In genomic region chr4:92519727-92520126, GRCh38 we compare ENCODE assay signal across 24 cellular contexts.
"Had no signal": no experiment of that assay in that cellular context is flagged by ENCODE, and none has a peak within 500 bp of the region (broad histone marks: within the 10 kb centered on the region; RNA-seq: fewer than 3 reads in every experiment).

No MANE protein-coding gene starts in this region.

- H3K9ac ChIP-seq: neural progenitor cell, parathyroid adenoma had no signal

- H3K79me2 ChIP-seq: parathyroid adenoma had no signal

- H3K27ac ChIP-seq: left lung, neural progenitor cell, parathyroid adenoma, right lobe of liver, suprapubic skin, transverse colon, upper lobe of right lung, uterus had no signal

- H3K4me3 ChIP-seq: left lung, neural progenitor cell, right lobe of liver, smooth muscle cell, suprapubic skin, transverse colon, upper lobe of right lung, uterus had no signal

- H3K4me1 ChIP-seq: left lung, parathyroid adenoma, right lobe of liver, suprapubic skin, transverse colon, upper lobe of right lung, uterus had no signal

- H3K27ac Mint-ChIP-seq: effector memory CD8-positive, alpha-beta T cell; naive thymus-derived CD4-positive, alpha-beta T cell; nephron; neural progenitor cell; progenitor cell of endocrine pancreas; stimulated activated naive CD8-positive, alpha-beta T cell treated with anti-CD3 and anti-CD28 coated beads, Interleukin-15, amount 100 ng/mL, for 72 hours had no signal

- H3K9me3 ChIP-seq: left lung, right lobe of liver, suprapubic skin, transverse colon, upper lobe of right lung, uterus had no signal

- H3K36me3 Mint-ChIP-seq: naive thymus-derived CD4-positive, alpha-beta T cell; neural progenitor cell had no signal

- DNase-seq: cortex of kidney; effector memory CD8-positive, alpha-beta T cell; hypothalamus; kidney; left lung; mesenchymal stem cell; midbrain; naive thymus-derived CD4-positive, alpha-beta T cell; right lobe of liver; stimulated activated CD4-positive, alpha-beta T cell treated with anti-CD3 and anti-CD28 coated beads, Interleukin-12 subunit alpha, Interleukin-12 subunit beta, amount 100 ng/mL, for 4 hours; stimulated activated CD4-positive, alpha-beta T cell treated with anti-CD3 and anti-CD28 coated beads, Interleukin-1b, Interleukin-23, amount 100 ng/mL, for 48 hours; stimulated activated CD4-positive, alpha-beta T cell treated with anti-CD3 and anti-CD28 coated beads, Interleukin-4, amount 100 ng/mL, for 1 hour; stimulated activated CD8-positive, alpha-beta memory T cell treated with anti-CD3 and anti-CD28 coated beads, Interleukin-4, amount 100 ng/mL, for 48 hours; stimulated activated naive CD4-positive, alpha-beta T cell; stimulated activated naive CD8-positive, alpha-beta T cell treated with anti-CD3 and anti-CD28 coated beads, Interleukin-15, amount 100 ng/mL, for 72 hours; transverse colon; upper lobe of right lung; uterus had no signal

- H3K36me3 ChIP-seq: left lung, neural progenitor cell, right lobe of liver, suprapubic skin, transverse colon, upper lobe of right lung, uterus had no signal

- H3K4me3 Mint-ChIP-seq: effector memory CD8-positive, alpha-beta T cell; naive thymus-derived CD4-positive, alpha-beta T cell; nephron; neural progenitor cell; stimulated activated naive CD8-positive, alpha-beta T cell treated with anti-CD3 and anti-CD28 coated beads, Interleukin-15, amount 100 ng/mL, for 72 hours had no signal

- H3K4me1 Mint-ChIP-seq: naive thymus-derived CD4-positive, alpha-beta T cell; stimulated activated naive CD8-positive, alpha-beta T cell treated with anti-CD3 and anti-CD28 coated beads, Interleukin-15, amount 100 ng/mL, for 72 hours had no signal

- H3K27me3 ChIP-seq: left lung, neural progenitor cell, right lobe of liver, suprapubic skin, transverse colon, upper lobe of right lung, uterus had no signal

- H3K4me2 ChIP-seq: neural progenitor cell, smooth muscle cell had no signal

- H2AFZ ChIP-seq: neural progenitor cell, parathyroid adenoma had no signal

- ATAC-seq: effector memory CD8-positive, alpha-beta T cell; left lung; naive thymus-derived CD4-positive, alpha-beta T cell; right lobe of liver; stimulated activated naive CD8-positive, alpha-beta T cell treated with anti-CD3 and anti-CD28 coated beads, Interleukin-15, amount 100 ng/mL, for 72 hours; upper lobe of right lung had no signal

- H3K9me3 Mint-ChIP-seq: nephron; neural progenitor cell; stimulated activated naive CD8-positive, alpha-beta T cell treated with anti-CD3 and anti-CD28 coated beads, Interleukin-15, amount 100 ng/mL, for 72 hours had no signal

- H3K27me3 Mint-ChIP-seq: effector memory CD8-positive, alpha-beta T cell; naive thymus-derived CD4-positive, alpha-beta T cell; progenitor cell of endocrine pancreas; stimulated activated naive CD8-positive, alpha-beta T cell treated with anti-CD3 and anti-CD28 coated beads, Interleukin-15, amount 100 ng/mL, for 72 hours had no signal
